Comparison of ENCODE assay signal across 20 cellular contexts in the genomic region with DNA sequence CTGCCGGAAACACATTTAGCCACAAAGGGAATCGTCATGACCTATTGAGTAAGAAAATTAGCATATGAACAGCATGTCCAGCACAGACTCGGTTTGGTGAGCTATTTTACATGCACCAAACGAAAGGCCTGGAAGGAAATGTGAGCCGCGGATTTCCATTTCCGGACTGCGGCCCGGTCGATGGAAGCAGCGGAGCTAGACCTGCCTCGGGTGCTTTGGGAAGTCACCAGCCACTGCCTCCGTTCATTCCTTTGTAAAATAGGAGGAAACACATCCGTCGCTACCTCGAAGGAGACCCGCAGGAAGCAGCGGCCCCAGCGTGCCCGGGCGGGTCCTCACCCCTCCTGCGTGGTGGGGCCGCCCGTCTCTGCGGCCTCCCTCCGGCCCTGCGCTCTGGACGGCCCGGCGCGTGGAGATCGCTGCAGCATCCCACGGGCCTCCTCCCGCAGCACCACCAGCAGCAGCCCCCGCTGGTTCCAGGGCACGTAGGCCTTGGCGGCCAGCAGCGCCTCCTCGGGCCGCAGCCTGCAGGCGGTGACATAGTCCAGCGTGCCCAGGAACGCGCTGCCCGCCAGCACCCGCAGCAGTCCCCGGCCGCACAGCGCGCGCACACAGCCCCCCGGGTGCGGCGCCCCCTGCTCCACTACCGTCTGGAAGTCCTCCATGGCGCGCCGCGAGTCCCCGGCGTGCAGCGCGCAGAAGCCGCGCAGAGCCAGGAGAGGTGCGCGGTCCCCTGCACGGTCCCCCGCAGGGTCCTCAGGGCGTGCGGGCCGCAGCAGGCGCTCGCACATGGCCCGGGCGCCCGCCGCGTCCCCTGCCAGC. TPM values are rescaled to one million over a fixed set of nuclear protein-coding genes. Genes with fewer than 3 reads are reported as not detected.
A peak's percentile ranks its signal among the peaks of the same experiment; 100 is the strongest.
DNase-seq lines count a peak whose midpoint lies in the region; ATAC-seq and TF ChIP-seq lines count a peak whose summit lies in the region.
"Had no signal": no experiment of that assay in that cellular context is flagged by ENCODE, and none has a peak within 500 bp of the region (broad histone marks: within the 10 kb centered on the region; RNA-seq: fewer than 3 reads in every experiment).

No MANE protein-coding gene starts in this region.

- H2AFZ ChIP-seq in neural progenitor cell (replicated peaks): no peak overlapping the region

- TF ChIP-seq CTCF in neural progenitor cell (IDR thresholded peaks at IDR 0.05): no peak

- no peak overlapping the region for H3K27ac ChIP-seq in neural progenitor cell
- H3K27ac ChIP-seq: esophagus squamous epithelium had no signal

- no peaks in the 10 kb centered on the region for H3K36me3 ChIP-seq in neural progenitor cell
- H3K36me3 ChIP-seq: esophagus squamous epithelium had no signal

- H3K27me3 ChIP-seq in neural progenitor cell: no peaks in the 10 kb centered on the region

- H3K79me2 ChIP-seq in neural progenitor cell (ENCODE audit: low read depth): no peaks in the 10 kb centered on the region

- no peaks in the 10 kb centered on the region for H3F3A ChIP-seq in neural progenitor cell (ENCODE audit: low read depth)

- ATAC-seq in activated T-cell treated with anti-CD3 and anti-CD28 coated beads, Interleukin-2, amount 50 U/mL, for 72 hours (replicated peaks in 1 of 2): no peak
- ATAC-seq in effector memory CD8-positive, alpha-beta T cell (replicated peaks): no peak
- no peak for ATAC-seq in GM18868 (IDR thresholded peaks at IDR 0.05; ENCODE audit: unreplicated experiment)
- ATAC-seq in HG03571 (IDR thresholded peaks at IDR 0.05; ENCODE audit: unreplicated experiment): no peak

- H3K4me1 Mint-ChIP-seq in activated T-cell treated with anti-CD3 and anti-CD28 coated beads, Interleukin-2, amount 50 U/mL, for 72 hours (ENCODE audit: low read depth): no peaks in the 10 kb centered on the region
- H3K4me1 Mint-ChIP-seq in neural progenitor cell: peaks cover 10% of the 10 kb centered on the region
- peaks cover 0 to 6% of the 10 kb centered on the region in 2 donors for H3K4me1 Mint-ChIP-seq in effector memory CD8-positive, alpha-beta T cell (ENCODE audit: low read depth in 2 of 2)

- H3K9me3 Mint-ChIP-seq in activated T-cell treated with anti-CD3 and anti-CD28 coated beads, Interleukin-2, amount 50 U/mL, for 72 hours: peaks cover 2 to 5% of the 10 kb centered on the region in 2 donors
- H3K9me3 Mint-ChIP-seq in neural progenitor cell: peaks cover 27% of the 10 kb centered on the region
- peaks cover 0 to 18% of the 10 kb centered on the region in 2 donors for H3K9me3 Mint-ChIP-seq in effector memory CD8-positive, alpha-beta T cell

- no peak overlapping the region for H3K9ac ChIP-seq in neural progenitor cell
- H3K9ac ChIP-seq: SK-N-SH had no signal

- peaks cover 2 to 7% of the 10 kb centered on the region in 2 donors for H3K36me3 Mint-ChIP-seq in activated T-cell treated with anti-CD3 and anti-CD28 coated beads, Interleukin-2, amount 50 U/mL, for 72 hours (ENCODE audit: insufficient read depth in 2 of 2)
- H3K36me3 Mint-ChIP-seq in neural progenitor cell: no peaks in the 10 kb centered on the region
- H3K36me3 Mint-ChIP-seq in effector memory CD8-positive, alpha-beta T cell (ENCODE audit: insufficient read depth): no peaks in the 10 kb centered on the region

- H3K4me2 ChIP-seq in neural progenitor cell: no peak overlapping the region
- H3K4me2 ChIP-seq: SK-N-SH had no signal

- no peak overlapping the region for H3K27ac Mint-ChIP-seq in activated T-cell treated with anti-CD3 and anti-CD28 coated beads, Interleukin-2, amount 50 U/mL, for 72 hours
- H3K27ac Mint-ChIP-seq in neural progenitor cell: peak overlapping the region; percentile 66
- H3K27ac Mint-ChIP-seq in effector memory CD8-positive, alpha-beta T cell: no peak overlapping the region
- H3K27ac Mint-ChIP-seq: HFFc6, naive B cell had no signal

- no peaks in the 10 kb centered on the region for H4K20me1 ChIP-seq in neural progenitor cell (ENCODE audit: low read depth)

- no peak overlapping the region for H3K4me3 ChIP-seq in neural progenitor cell
- H3K4me3 ChIP-seq: esophagus squamous epithelium had no signal

- peak overlapping the region; percentile 15 to 31 for H3K4me3 Mint-ChIP-seq in activated T-cell treated with anti-CD3 and anti-CD28 coated beads, Interleukin-2, amount 50 U/mL, for 72 hours
- H3K4me3 Mint-ChIP-seq in neural progenitor cell: no peak overlapping the region
- peak overlapping the region in 1 of 2 donors; percentile 23 for H3K4me3 Mint-ChIP-seq in effector memory CD8-positive, alpha-beta T cell
- H3K4me3 Mint-ChIP-seq: HFFc6, naive B cell had no signal

- H3K27me3 Mint-ChIP-seq in activated T-cell treated with anti-CD3 and anti-CD28 coated beads, Interleukin-2, amount 50 U/mL, for 72 hours (ENCODE audit: low read depth): peaks cover 41% of the 10 kb centered on the region
- peaks cover 9% of the 10 kb centered on the region for H3K27me3 Mint-ChIP-seq in neural progenitor cell (ENCODE audit: insufficient read depth, low read depth)
- peaks cover 43 to 66% of the 10 kb centered on the region in 2 donors for H3K27me3 Mint-ChIP-seq in effector memory CD8-positive, alpha-beta T cell

- DNase-seq in activated T-cell treated with anti-CD3 and anti-CD28 coated beads, Interleukin-2, amount 50 U/mL, for 72 hours: no peak
- DNase-seq in activated T-cell treated with anti-CD3 and anti-CD28 coated beads for 4 hours (no peak), D341Med (ENCODE audit: low spot score) (peak; percentile 27), dermis blood vessel endothelial cell (peak; percentile 4), neural progenitor cell (ENCODE audit: low spot score) (no peak)
- DNase-seq in effector memory CD8-positive, alpha-beta T cell: no peak
- DNase-seq: activated CD4-positive, alpha-beta T cell treated with anti-CD3 and anti-CD28 coated beads for 48 hours; DMS153; effector CD4-positive, alpha-beta T cell; esophagus squamous epithelium; HFFc6; Kasumi-1; naive B cell; NCI-H1436; NCI-H2171; SK-N-SH; stimulated activated naive CD4-positive, alpha-beta T cell; trophoblast cell had no signal

- H3K4me1 ChIP-seq in neural progenitor cell: no peaks in the 10 kb centered on the region

- peaks cover 11% of the 10 kb centered on the region for H3K9me3 ChIP-seq in neural progenitor cell (ENCODE audit: low read depth)
- H3K9me3 ChIP-seq: SK-N-SH had no signal

RNA-seq across cellular contexts. Expression of a gene that starts 12.1 kb away (rescaled TPM):
- under 1 TPM; 0.43 to 0.88 TPM for total RNA-seq in activated T-cell treated with anti-CD3 and anti-CD28 coated beads, Interleukin-2, amount 50 U/mL, for 72 hours
- under 0.01 and 0.05 TPM in 2 replicates for total RNA-seq in dermis blood vessel endothelial cell
- 0.09 and 0.87 TPM in 2 replicates for total RNA-seq in neural progenitor cell (ENCODE audit: low replicate concordance)

Comparison
In these comparisons a context has a peak if more than half of its experiments do, and no peak if none do; other contexts are left out.
1. DNase-seq: peak in D341Med (single experiment) and dermis blood vessel endothelial cell (single experiment); none in activated T-cell treated with anti-CD3 and anti-CD28 coated beads, Interleukin-2, amount 50 U/mL, for 72 hours (0 of 2), activated T-cell treated with anti-CD3 and anti-CD28 coated beads for 4 hours (single experiment), neural progenitor cell (single experiment) and effector memory CD8-positive, alpha-beta T cell (0 of 3).